In the genomic region with DNA sequence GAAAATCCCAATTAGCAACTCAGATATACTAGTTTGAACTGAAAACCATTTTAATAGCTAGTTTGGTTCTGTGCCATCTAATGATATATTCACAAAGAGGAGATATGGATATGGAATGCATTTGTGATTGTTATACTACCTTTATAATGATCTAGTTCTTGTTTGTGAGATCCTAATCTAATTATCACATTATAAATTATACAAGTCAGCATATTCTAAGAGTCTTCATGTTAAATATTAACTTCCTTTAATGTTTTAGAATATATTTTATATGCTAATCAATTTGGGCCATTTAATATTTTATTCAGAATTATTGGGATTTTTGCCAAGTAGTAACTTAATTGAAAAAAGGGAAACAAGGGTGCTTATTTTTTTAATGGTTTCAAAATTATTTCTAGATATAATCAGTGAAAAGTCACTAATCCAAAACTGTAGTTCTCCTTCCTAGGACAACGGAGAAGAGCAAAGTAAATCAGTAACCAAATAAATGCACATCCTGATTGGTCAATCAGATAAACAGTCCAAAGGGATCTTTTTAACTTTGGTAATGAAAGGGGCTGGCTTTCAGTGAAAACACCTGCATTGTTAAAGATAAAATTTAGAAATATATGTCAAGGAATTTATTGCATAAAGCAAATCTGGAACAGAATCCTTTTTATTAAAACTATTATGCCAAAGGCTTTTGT, we compare ENCODE assay signal across 26 cellular contexts.
"Had no signal": no experiment of that assay in that cellular context is flagged by ENCODE, and none has a peak within 500 bp of the region (broad histone marks: within the 10 kb centered on the region; RNA-seq: fewer than 3 reads in every experiment).

No MANE protein-coding gene starts in this region.

- H3K27ac ChIP-seq: hepatocyte, left lung, neural progenitor cell, ovary, right atrium auricular region, skin epidermis, stomach, testis, thyroid gland, transverse colon, upper lobe of left lung had no signal

- H3K9ac ChIP-seq: neural progenitor cell had no signal

- H3K4me3 ChIP-seq: hepatocyte, left lung, lung, neural progenitor cell, ovary, right atrium auricular region, skin epidermis, stomach, testis, thyroid gland, transverse colon, upper lobe of left lung had no signal

- H3K9me3 ChIP-seq: left lung, ovary, right atrium auricular region, stomach, testis, thyroid gland, transverse colon, upper lobe of left lung had no signal

- DNase-seq: islet precursor cell; kidney glomerular epithelial cell; left cardiac atrium; left lung; mesendoderm; naive B cell; natural killer cell; nephron progenitor cell; ovary; stimulated activated CD4-positive, alpha-beta T cell treated with anti-CD3 and anti-CD28 coated beads, Interleukin-12 subunit alpha, Interleukin-12 subunit beta, amount 100 ng/mL, for 4 hours; stimulated activated CD4-positive, alpha-beta T cell treated with anti-CD3 and anti-CD28 coated beads, Interleukin-15, amount 100 ng/mL, for 24 hours; stimulated activated CD4-positive, alpha-beta T cell treated with anti-CD3 and anti-CD28 coated beads, Interleukin-2, amount 100 ng/mL, for 24 hours; stimulated activated CD4-positive, alpha-beta T cell treated with anti-CD3 and anti-CD28 coated beads, Interleukin-4, amount 100 ng/mL, for 1 hour; stimulated activated naive B cell treated with anti-CD40 and anti-IgM and Interleukin-4, amounts not matched to agents 10 μg/mL and 1 μg/mL and 100 μg/mL, for 72 hours; stimulated activated naive CD8-positive, alpha-beta T cell treated with anti-CD3 and anti-CD28 coated beads, Interleukin-15, Interleukin-2, amounts not matched to agents 100 U/mL and 50 U/mL, for 24 hours; stomach; testis; thyroid gland; transverse colon; upper lobe of left lung had no signal

- H3K4me2 ChIP-seq: hepatocyte, neural progenitor cell had no signal

- ATAC-seq: left cardiac atrium; left lung; natural killer cell; sciatic nerve; stimulated activated naive B cell treated with anti-CD40 and anti-IgM and Interleukin-4, amounts not matched to agents 10 μg/mL and 1 μg/mL and 100 μg/mL, for 72 hours; stimulated activated naive CD8-positive, alpha-beta T cell treated with anti-CD3 and anti-CD28 coated beads, Interleukin-15, Interleukin-2, amounts not matched to agents 100 U/mL and 50 U/mL, for 24 hours had no signal

- H3K36me3 ChIP-seq: left lung, neural progenitor cell, ovary, right atrium auricular region, stomach, thyroid gland, transverse colon, upper lobe of left lung had no signal

- H2AFZ ChIP-seq: hepatocyte, neural progenitor cell had no signal

- H3K4me1 ChIP-seq: stomach, testis, thyroid gland, upper lobe of left lung had no signal

- H3K27me3 ChIP-seq: hepatocyte, left lung, neural progenitor cell, ovary, right atrium auricular region, stomach, testis, thyroid gland, transverse colon, upper lobe of left lung had no signal
